ENCODE assay signal across 8 cellular contexts in genomic region chr6:106630366-106630765, GRCh38. TPM values are rescaled to one million over a fixed set of nuclear protein-coding genes. Genes with fewer than 3 reads are reported as not detected.
DNase-seq lines count a peak whose midpoint lies in the region; ATAC-seq, FAIRE-seq and TF ChIP-seq lines count a peak whose summit lies in the region.

No MANE protein-coding gene starts in this region.

- H3K4me3 Mint-ChIP-seq in endothelial cell (ENCODE audit: unreplicated experiment) (peak overlapping the region; percentile 97), progenitor cell of endocrine pancreas (ENCODE audit: low read depth) (peak overlapping the region; percentile 94)

- TF ChIP-seq CTCF in GM12875 (IDR thresholded peaks at IDR 0.05; ENCODE audit: borderline replicate concordance, insufficient read depth, low read depth, low read length) (no peak), endothelial cell (IDR thresholded peaks at IDR 0.05; ENCODE audit: unreplicated experiment) (no peak), progenitor cell of endocrine pancreas (IDR thresholded peaks at IDR 0.05; ENCODE audit: unreplicated experiment) (no peak)

- no peaks in the 10 kb centered on the region for H3K36me3 Mint-ChIP-seq in endothelial cell (ENCODE audit: low read depth, unreplicated experiment)
- peaks cover 10% of the 10 kb centered on the region for H3K36me3 Mint-ChIP-seq in progenitor cell of endocrine pancreas (ENCODE audit: insufficient read depth)

- FAIRE-seq in HTR-8/SVneo (lab: Jason Lieb, UNC), result no peak

- H3K4me3 ChIP-seq in GM12875 (ENCODE audit: low read depth, low read length), result peak overlapping the region; percentile 73

- H3K4me1 Mint-ChIP-seq in endothelial cell (ENCODE audit: unreplicated experiment) (peaks cover 10% of the 10 kb centered on the region), progenitor cell of endocrine pancreas (ENCODE audit: low read depth) (peaks cover 32% of the 10 kb centered on the region)

- no peaks in the 10 kb centered on the region for H3K9me3 Mint-ChIP-seq in endothelial cell (ENCODE audit: unreplicated experiment)
- peaks cover 2% of the 10 kb centered on the region for H3K9me3 Mint-ChIP-seq in progenitor cell of endocrine pancreas (ENCODE audit: low read depth)

- H3K27me3 Mint-ChIP-seq in endothelial cell (ENCODE audit: unreplicated experiment), result no peaks in the 10 kb centered on the region
- no peaks in the 10 kb centered on the region for H3K27me3 Mint-ChIP-seq in progenitor cell of endocrine pancreas

- DNase-seq in NCI-H69 (lab: John Stamatoyannopoulos, UW) (peak; percentile 10), endothelial cell (ENCODE audit: low spot score) (no peak), progenitor cell of endocrine pancreas (ENCODE audit: low spot score, unreplicated experiment) (no peak), retina (no peak), HTR-8/SVneo (ENCODE audit: insufficient read length, low spot score) (no peak)
- DNase-seq in central memory CD4-positive, alpha-beta T cell, result no peak

- ATAC-seq in HG02588 (IDR thresholded peaks at IDR 0.05; ENCODE audit: unreplicated experiment), result no peak

- H3K27ac Mint-ChIP-seq in endothelial cell (ENCODE audit: unreplicated experiment) (peak overlapping the region; percentile 81), progenitor cell of endocrine pancreas (peak overlapping the region; percentile 99)

RNA-seq across cellular contexts. Expression of gene QRSL1, which starts 1.0 kb away (rescaled TPM):
- total RNA-seq in endothelial cell (ENCODE audit: unreplicated experiment) (10.9 TPM), progenitor cell of endocrine pancreas (17.2 and 18.3 TPM in 2 replicates)

RNA-seq across cellular contexts. Expression of gene RTN4IP1, which starts 1.1 kb away (rescaled TPM):
- 3.3 TPM for total RNA-seq in endothelial cell (ENCODE audit: unreplicated experiment)
- 7.1 and 7.5 TPM in 2 replicates for total RNA-seq in progenitor cell of endocrine pancreas
